2 cellular contexts compared by ENCODE assay signal in the genomic region with DNA sequence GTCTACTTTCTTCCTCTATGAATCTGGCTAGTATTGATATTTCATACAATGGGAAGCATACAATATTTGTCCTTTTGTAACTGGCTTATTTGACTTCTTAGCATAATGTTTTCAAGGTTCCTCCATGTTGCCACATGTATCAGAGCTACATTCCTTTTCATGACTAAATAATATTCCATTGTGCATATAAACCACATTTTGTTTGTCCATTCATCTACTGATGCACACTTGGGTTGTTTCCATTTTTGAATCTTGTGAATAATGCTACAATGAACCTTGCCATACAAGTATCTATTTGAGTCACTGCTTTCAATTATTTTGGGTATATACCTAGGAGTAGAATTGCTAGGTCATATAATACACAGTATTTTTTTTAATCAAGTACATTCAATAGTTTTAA.
TF ChIP-seq lines count a peak whose summit lies in the region.

No MANE protein-coding gene starts in this region.

TF ChIP-seq in K562, 482 proteins besides CTCF, POLR2A, EP300 and RAD21:
- TF ChIP-seq ZC3H4 (CRISPR knock-in tag; IDR thresholded peaks at IDR 0.05; ENCODE audit: borderline replicate concordance) = no peak
- TF ChIP-seq ZNF146 (CRISPR knock-in tag; IDR thresholded peaks at IDR 0.05; ENCODE audit: unreplicated experiment) = peak; percentile 21
TF ChIP-seq in K562: peak in this region for 1.

TF ChIP-seq in GM12891, 5 proteins besides CTCF, POLR2A, EP300 and RAD21:
- TF ChIP-seq POLR2AphosphoS5 (IDR thresholded peaks at IDR 0.05; ENCODE audit: low read depth, low read length) (no peak), PAX5 (IDR thresholded peaks at IDR 0.05; ENCODE audit: insufficient read depth, low read length, severe bottlenecking) (no peak), TAF1 (IDR thresholded peaks at IDR 0.05; ENCODE audit: low read depth, low read length) (no peak), SPI1 (IDR thresholded peaks at IDR 0.05; ENCODE audit: low read depth, low read length) (no peak), POU2F2 (IDR thresholded peaks at IDR 0.05; ENCODE audit: low read depth, low read length) (no peak)
